1 cellular context compared by ENCODE assay signal in the genomic region with DNA sequence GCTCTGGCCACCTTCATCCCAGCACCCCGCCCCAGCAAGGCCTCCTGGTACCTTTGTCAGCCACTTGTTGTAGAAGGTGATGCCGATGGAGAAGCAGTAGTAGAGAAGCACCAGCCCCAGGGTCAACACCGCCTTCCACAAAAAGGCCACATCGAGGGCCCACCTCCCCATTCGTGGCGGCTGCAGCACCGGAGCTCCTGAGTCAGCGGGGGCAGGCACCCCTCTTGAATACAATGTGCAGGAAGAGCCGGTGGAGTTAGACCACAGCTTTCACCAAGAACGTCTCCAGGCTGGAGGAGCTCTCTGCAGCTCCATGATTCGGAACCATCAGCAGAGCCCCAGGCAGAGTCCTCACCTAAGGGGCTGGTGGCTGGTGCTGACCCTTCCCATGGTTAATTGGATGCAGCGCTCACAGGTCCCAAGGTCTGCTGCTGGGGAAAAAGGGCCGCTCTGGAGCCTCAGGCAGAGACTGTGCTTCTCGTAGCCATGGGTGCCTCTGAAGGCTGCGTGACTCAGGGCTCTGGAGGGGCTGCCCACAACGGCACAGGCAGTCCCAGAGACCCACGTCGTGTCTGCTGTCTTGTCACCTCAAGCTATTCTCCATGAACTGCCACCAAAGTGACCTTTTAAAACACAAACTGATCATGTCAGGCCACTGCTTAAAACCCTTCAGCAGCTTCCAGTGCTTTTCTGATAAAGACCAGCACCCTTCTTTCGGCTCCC.
A peak's percentile ranks its signal among the peaks of the same experiment; 100 is the strongest.
TF ChIP-seq lines count a peak whose summit lies in the region.

No MANE protein-coding gene starts in this region.

TF ChIP-seq in HepG2, 621 proteins besides CTCF, POLR2A, EP300 and RAD21:
- TF ChIP-seq EED (CRISPR knock-in tag; IDR thresholded peaks at IDR 0.05) (0 out of 2 replicates have a peak, but pooled peaks have one; percentile 37), AGO2 (optimal IDR thresholded peaks at IDR 0.05; ENCODE audit: low read depth, low read length) (peak; percentile 60), ZNF777 (CRISPR knock-in tag; IDR thresholded peaks at IDR 0.05) (no peak), ZNF550 (CRISPR knock-in tag; IDR thresholded peaks at IDR 0.05; ENCODE audit: borderline replicate concordance) (no peak), SALL1 (CRISPR knock-in tag; IDR thresholded peaks at IDR 0.05) (peak; percentile 7; the same call in 1 of the 2 replicates)
